Comparison of ENCODE assay signal across 19 cellular contexts in the genomic region with DNA sequence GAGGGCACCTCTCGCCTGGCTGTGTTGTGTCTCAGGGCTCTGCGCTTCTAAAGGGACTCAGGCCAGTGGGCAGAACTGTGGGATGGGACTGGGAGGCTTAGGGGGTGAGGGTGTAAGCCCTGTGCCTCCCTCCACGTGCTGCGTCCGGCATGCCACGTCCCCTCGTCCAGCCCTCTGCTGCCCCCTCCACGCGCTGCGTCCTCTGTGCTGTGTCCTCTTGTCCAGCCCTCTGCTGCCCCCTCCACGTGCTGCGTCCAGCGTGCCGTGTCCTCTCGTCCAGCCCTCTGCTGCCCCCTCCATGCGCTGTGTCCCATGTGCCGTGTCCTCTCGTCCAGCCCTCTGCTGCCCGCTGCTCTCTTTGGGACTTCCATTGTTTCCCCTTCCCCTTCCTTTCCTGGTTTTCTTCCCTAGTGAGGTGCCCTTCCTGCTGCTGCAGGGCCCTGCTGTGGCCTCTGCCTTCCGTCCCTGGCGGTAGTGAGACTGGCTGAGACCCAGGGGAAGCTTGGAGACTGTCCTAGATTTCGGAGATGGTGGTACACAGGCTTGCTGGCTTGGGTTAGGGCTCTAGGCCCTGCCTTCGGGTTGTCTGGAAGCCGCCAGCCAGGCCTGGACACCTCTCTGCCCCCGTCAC. TPM values are rescaled to one million over a fixed set of nuclear protein-coding genes. Genes with fewer than 3 reads are reported as not detected.
A peak's percentile ranks its signal among the peaks of the same experiment; 100 is the strongest.
DNase-seq lines count a peak whose midpoint lies in the region; ATAC-seq, FAIRE-seq and TF ChIP-seq lines count a peak whose summit lies in the region.
"Had no signal": no experiment of that assay in that cellular context is flagged by ENCODE, and none has a peak within 500 bp of the region (broad histone marks: within the 10 kb centered on the region; RNA-seq: fewer than 3 reads in every experiment).

No MANE protein-coding gene starts in this region.

- peak overlapping the region in 3 of 4 donors; percentile 16 to 40 (median 22) for H3K4me3 ChIP-seq in esophagus squamous epithelium
- H3K4me3 ChIP-seq: body of pancreas, prostate gland had no signal

- peaks cover 21 to 41% of the 10 kb centered on the region in 2 donors for H3K36me3 Mint-ChIP-seq in stimulated activated naive B cell treated with anti-CD40 and anti-IgM and Interleukin-4, amounts not matched to agents 10 μg/mL and 1 μg/mL and 100 μg/mL, for 72 hours

- H3K9me3 Mint-ChIP-seq in stimulated activated naive B cell treated with anti-CD40 and anti-IgM and Interleukin-4, amounts not matched to agents 10 μg/mL and 1 μg/mL and 100 μg/mL, for 72 hours, result no peaks in the 10 kb centered on the region

- peaks cover 0 to 4% of the 10 kb centered on the region in 2 donors for H3K27me3 Mint-ChIP-seq in stimulated activated naive B cell treated with anti-CD40 and anti-IgM and Interleukin-4, amounts not matched to agents 10 μg/mL and 1 μg/mL and 100 μg/mL, for 72 hours

- peaks cover 22 to 27% of the 10 kb centered on the region in 2 donors for H3K4me1 Mint-ChIP-seq in stimulated activated naive B cell treated with anti-CD40 and anti-IgM and Interleukin-4, amounts not matched to agents 10 μg/mL and 1 μg/mL and 100 μg/mL, for 72 hours

- WGBS in esophagus squamous epithelium, 2 donors, result 70 to 75% methylated on average over 18 to 19 of the region's 25 CpGs

- peak overlapping the region; percentile 29 for H3K27ac ChIP-seq in angular gyrus (ENCODE audit: low read depth, low read length)
- H3K27ac ChIP-seq in esophagus squamous epithelium, result peak overlapping the region in 3 of 4 donors; percentile 50 to 92 (median 87)
- H3K27ac ChIP-seq: prostate gland had no signal

- TF ChIP-seq CTCF in esophagus squamous epithelium (IDR thresholded peaks at IDR 0.05), result no peak

- H3K27ac Mint-ChIP-seq in stimulated activated naive B cell treated with anti-CD40 and anti-IgM and Interleukin-4, amounts not matched to agents 10 μg/mL and 1 μg/mL and 100 μg/mL, for 72 hours, result peak overlapping the region; percentile 84

- H3K4me3 Mint-ChIP-seq in stimulated activated naive B cell treated with anti-CD40 and anti-IgM and Interleukin-4, amounts not matched to agents 10 μg/mL and 1 μg/mL and 100 μg/mL, for 72 hours, result no peak overlapping the region

- FAIRE-seq in GM12892 (lab: Jason Lieb, UNC), result no peak
- FAIRE-seq: RCC 7860 had no signal

- no peaks in the 10 kb centered on the region for H3K9me3 ChIP-seq in esophagus squamous epithelium
- H3K9me3 ChIP-seq: body of pancreas, prostate gland had no signal

- no peak for ATAC-seq in stimulated activated naive B cell treated with anti-CD40 and anti-IgM and Interleukin-4, amounts not matched to agents 10 μg/mL and 1 μg/mL and 100 μg/mL, for 72 hours (replicated peaks)
- no peak for ATAC-seq in HG03378 (IDR thresholded peaks at IDR 0.05; ENCODE audit: unreplicated experiment)
- ATAC-seq: activated CD4-positive, CD25-positive, alpha-beta regulatory T cell treated with anti-CD3 and anti-CD28 coated beads, Interleukin-2, amount 50 U/mL, for 24 hours had no signal

- H3K4me1 ChIP-seq in esophagus squamous epithelium, result peaks cover 4 to 47% (median 7%) of the 10 kb centered on the region in 3 donors
- H3K4me1 ChIP-seq: body of pancreas, prostate gland had no signal

- no peaks in the 10 kb centered on the region for H3K36me3 ChIP-seq in esophagus squamous epithelium
- H3K36me3 ChIP-seq: prostate gland had no signal

- no peaks in the 10 kb centered on the region for H3K27me3 ChIP-seq in esophagus squamous epithelium
- H3K27me3 ChIP-seq: body of pancreas had no signal

- intact Hi-C loops in esophagus squamous epithelium (cut with DNase I), result no loop called here

- TF ChIP-seq POLR2A in esophagus squamous epithelium (IDR thresholded peaks at IDR 0.05) (no peak), GM12892 (IDR thresholded peaks at IDR 0.05; ENCODE audit: low read depth, low read length) (no peak)

- DNase-seq in esophagus squamous epithelium (lab: John Stamatoyannopoulos, UW) (no peak), medulla oblongata (ENCODE audit: extremely low spot score) (peak; percentile 22), NCI-H2107 (lab: John Stamatoyannopoulos, UW) (no peak), GM12892 (ENCODE audit: insufficient read length) (no peak)
- DNase-seq in stimulated activated naive B cell treated with anti-CD40 and anti-IgM and Interleukin-4, amounts not matched to agents 10 μg/mL and 1 μg/mL and 100 μg/mL, for 72 hours, result no peak
- no peak for DNase-seq in stimulated activated CD4-positive, alpha-beta T cell treated with anti-CD3 and anti-CD28 coated beads, Interleukin-2, amount 100 ng/mL, for 48 hours
- DNase-seq: activated gamma-delta T cell treated with Interleukin-2 at 50 U/mL for 16 hours; H7; NCI-H748 treated with DMSO at 0.1 percent for 48 hours; stimulated activated CD4-positive, alpha-beta T cell treated with anti-CD3 and anti-CD28 coated beads, Interleukin-2, amount 100 ng/mL, for 24 hours; stimulated activated CD8-positive, alpha-beta memory T cell treated with anti-CD3 and anti-CD28 coated beads, Interleukin-4, amount 100 ng/mL, for 48 hours; T-helper 1 cell had no signal

RNA-seq across cellular contexts. Expression of gene ZNF750, which starts 6.4 kb away (rescaled TPM):
- total RNA-seq in esophagus squamous epithelium, result 100 to 1,000 TPM in 2 of 4 donors, 10 to 100 TPM in 2; 55.4 to 253 (median 96.8) TPM
- polyA plus RNA-seq in GM12892 (2012; ENCODE audit: missing spikeins), result 0.45 TPM
- total RNA-seq: body of pancreas, H7, mononuclear cell had no signal
